In genomic region chr6:100737720-100738119, GRCh38 we compare ENCODE assay signal across 7 cellular contexts.
DNase-seq lines count a peak whose midpoint lies in the region; ATAC-seq and TF ChIP-seq lines count a peak whose summit lies in the region.
"Not testable (repeated sequence)": the region's sequence is repeated elsewhere in the genome, so short reads cannot be mapped to it uniquely, and the experiment has no call there.

No MANE protein-coding gene starts in this region.

- H3K27ac Mint-ChIP-seq in CD4-positive, alpha-beta T cell = peak overlapping the region; percentile 31
- peak overlapping the region; percentile 2 to 48 for H3K27ac Mint-ChIP-seq in T-cell
- H3K27ac Mint-ChIP-seq in T-helper 2 cell treated with Interferon-gamma antibody and Interleukin-4, amounts not matched to agents 5 μg/mL and 100 μg/mL, for 36 hours = peak overlapping the region; percentile 24
- not testable (repeated sequence) for H3K27ac Mint-ChIP-seq in central memory CD8-positive, alpha-beta T cell (ENCODE audit: low read depth); endodermal cell

- H3K4me3 ChIP-seq in DND-41 (ENCODE audit: low read depth in 1 of 2, low read length in 2 of 2); mesendoderm (ENCODE audit: low read length): not testable (repeated sequence)
- peak overlapping the region; percentile 20 for H3K4me3 ChIP-seq in endodermal cell (ENCODE audit: low read length)

- H3K23ac ChIP-seq in mesendoderm (ENCODE audit: low read length) = not testable (repeated sequence)

- intact Hi-C loops in CD4-positive, alpha-beta T cell (cut with DNase I, micrococcal nuclease) = not testable (repeated sequence)

- TF ChIP-seq CTCF in CD4-positive, alpha-beta T cell (IDR thresholded peaks at IDR 0.05); DND-41 (IDR thresholded peaks at IDR 0.05; ENCODE audit: borderline replicate concordance, extremely low read depth, low read length, poor library complexity, severe bottlenecking); endodermal cell (conservative IDR thresholded peaks at IDR 0.05): not testable (repeated sequence)

- H3K4me1 ChIP-seq in DND-41 (ENCODE audit: insufficient read depth, low read length) = peaks cover 24% of the 10 kb centered on the region
- H3K4me1 ChIP-seq in endodermal cell (ENCODE audit: control insufficient read depth, insufficient read depth, low read length); mesendoderm (ENCODE audit: control insufficient read depth, low read depth, low read length): not testable (repeated sequence)

- CTCF ChIA-PET in CD4-positive, alpha-beta T cell (lab: Charles Lee); T-cell (lab: Charles Lee): not testable (repeated sequence)

- not testable (repeated sequence) for H4K5ac ChIP-seq in mesendoderm (ENCODE audit: low read length)

- not testable (repeated sequence) for DNase-seq in CD4-positive, alpha-beta T cell; DND-41; T-cell; T-helper 2 cell treated with Interferon-gamma antibody and Interleukin-4, amounts not matched to agents 5 μg/mL and 100 μg/mL, for 36 hours (ENCODE audit: low spot score); central memory CD8-positive, alpha-beta T cell (ENCODE audit: low spot score in 2 of 2); endodermal cell
- peak; percentile 8 for DNase-seq in mesendoderm

- H2AFZ ChIP-seq in DND-41 (ENCODE audit: low read depth, low read length) = not testable (repeated sequence)

- not testable (repeated sequence) for H3K56ac ChIP-seq in mesendoderm (ENCODE audit: low read length)

- not testable (repeated sequence) for H2BK5ac ChIP-seq in mesendoderm (ENCODE audit: low read length)

- peaks cover 13% of the 10 kb centered on the region for H3K36me3 ChIP-seq in DND-41 (ENCODE audit: insufficient read depth, low read length)
- H3K36me3 ChIP-seq in endodermal cell (ENCODE audit: control insufficient read depth, insufficient read depth, low read length) = peaks cover 18% of the 10 kb centered on the region
- H3K36me3 ChIP-seq in mesendoderm (ENCODE audit: control insufficient read depth, insufficient read depth, low read length) = not testable (repeated sequence)

- not testable (repeated sequence) for H3K9ac ChIP-seq in DND-41 (ENCODE audit: low read depth, low read length); endodermal cell (ENCODE audit: extremely low read depth, low read length, poor library complexity, severe bottlenecking); mesendoderm (ENCODE audit: low read length)

- H3K36me3 Mint-ChIP-seq in CD4-positive, alpha-beta T cell (ENCODE audit: low read depth) = peaks cover 28% of the 10 kb centered on the region
- peaks cover 18% of the 10 kb centered on the region for H3K36me3 Mint-ChIP-seq in T-cell
- peaks cover 40% of the 10 kb centered on the region for H3K36me3 Mint-ChIP-seq in T-helper 2 cell treated with Interferon-gamma antibody and Interleukin-4, amounts not matched to agents 5 μg/mL and 100 μg/mL, for 36 hours (ENCODE audit: low read depth)
- not testable (repeated sequence) for H3K36me3 Mint-ChIP-seq in central memory CD8-positive, alpha-beta T cell (ENCODE audit: insufficient read depth)
- peaks cover 21% of the 10 kb centered on the region for H3K36me3 Mint-ChIP-seq in endodermal cell (ENCODE audit: low read depth)

- H3K27ac ChIP-seq in CD4-positive, alpha-beta T cell (ENCODE audit: low read depth, low read length); DND-41 (ENCODE audit: low read length); endodermal cell (ENCODE audit: low read depth, low read length); mesendoderm (ENCODE audit: low read depth, low read length): not testable (repeated sequence)

- not testable (repeated sequence) for H3K4ac ChIP-seq in mesendoderm (ENCODE audit: low read depth, low read length)

- H3K79me2 ChIP-seq in DND-41 (ENCODE audit: insufficient read depth, low read length); mesendoderm (ENCODE audit: control insufficient read depth, insufficient read depth, low read length): not testable (repeated sequence)

- ATAC-seq in CD4-positive, alpha-beta T cell (ENCODE audit: poor library complexity); T-cell (replicated peaks in 1 of 4): not testable (repeated sequence)
- peak; percentile 67 for ATAC-seq in DND-41 (ENCODE audit: insufficient read depth, low read depth)
- peak; percentile 58 for ATAC-seq in central memory CD8-positive, alpha-beta T cell (replicated peaks; ENCODE audit: extremely low read depth, poor library complexity, severe bottlenecking)

- H3K79me1 ChIP-seq in mesendoderm (ENCODE audit: low read length) = not testable (repeated sequence)

- H3K4me3 Mint-ChIP-seq in CD4-positive, alpha-beta T cell; T-cell; T-helper 2 cell treated with Interferon-gamma antibody and Interleukin-4, amounts not matched to agents 5 μg/mL and 100 μg/mL, for 36 hours; central memory CD8-positive, alpha-beta T cell; endodermal cell: not testable (repeated sequence)

- peaks cover 10% of the 10 kb centered on the region for H3K9me3 Mint-ChIP-seq in CD4-positive, alpha-beta T cell
- peaks cover 2 to 27% (median 9%) of the 10 kb centered on the region in 3 donors for H3K9me3 Mint-ChIP-seq in T-cell
- H3K9me3 Mint-ChIP-seq in T-helper 2 cell treated with Interferon-gamma antibody and Interleukin-4, amounts not matched to agents 5 μg/mL and 100 μg/mL, for 36 hours = peaks cover 39% of the 10 kb centered on the region
- peaks cover 18% of the 10 kb centered on the region for H3K9me3 Mint-ChIP-seq in central memory CD8-positive, alpha-beta T cell
- H3K9me3 Mint-ChIP-seq in endodermal cell = peaks cover 41% of the 10 kb centered on the region

- H3K27me3 Mint-ChIP-seq in CD4-positive, alpha-beta T cell; T-cell; T-helper 2 cell treated with Interferon-gamma antibody and Interleukin-4, amounts not matched to agents 5 μg/mL and 100 μg/mL, for 36 hours (ENCODE audit: low read depth); central memory CD8-positive, alpha-beta T cell; endodermal cell (ENCODE audit: insufficient read depth): not testable (repeated sequence)

- not testable (repeated sequence) for H3K9me3 ChIP-seq in CD4-positive, alpha-beta T cell (ENCODE audit: control insufficient read depth, low read length)
- peaks cover 24% of the 10 kb centered on the region for H3K9me3 ChIP-seq in DND-41 (ENCODE audit: insufficient read depth, low read length, severe bottlenecking)
- H3K9me3 ChIP-seq in endodermal cell (ENCODE audit: control insufficient read depth, low read length) = peaks cover 53% of the 10 kb centered on the region

- H3K4me2 ChIP-seq in DND-41 (ENCODE audit: insufficient read depth, low read length); mesendoderm (ENCODE audit: low read length): not testable (repeated sequence)

- not testable (repeated sequence) for H3K27me3 ChIP-seq in CD4-positive, alpha-beta T cell (ENCODE audit: control insufficient read depth, insufficient read depth, low read length); DND-41 (ENCODE audit: insufficient read depth, low read length, poor library complexity); endodermal cell (ENCODE audit: control insufficient read depth, insufficient read depth, low read length, poor library complexity, severe bottlenecking); mesendoderm (ENCODE audit: insufficient read depth, low read length, poor library complexity)

- not testable (repeated sequence) for H2BK120ac ChIP-seq in mesendoderm (ENCODE audit: low read depth, low read length)

- POLR2A ChIA-PET in CD4-positive, alpha-beta T cell (lab: Charles Lee); T-cell (lab: Charles Lee): not testable (repeated sequence)

- not testable (repeated sequence) for H2BK15ac ChIP-seq in mesendoderm (replicated peaks; ENCODE audit: low read depth)

- H2AK5ac ChIP-seq in mesendoderm (ENCODE audit: low read length) = not testable (repeated sequence)

- H4K8ac ChIP-seq in mesendoderm (ENCODE audit: low read depth, low read length) = not testable (repeated sequence)

- not testable (repeated sequence) for H4K20me1 ChIP-seq in DND-41 (ENCODE audit: insufficient read depth, low read length)

- H3K4me1 Mint-ChIP-seq in CD4-positive, alpha-beta T cell (ENCODE audit: low read depth) = peaks cover 34% of the 10 kb centered on the region
- H3K4me1 Mint-ChIP-seq in T-cell = peaks cover 26 to 38% (median 30%) of the 10 kb centered on the region in 3 donors
- peaks cover 21% of the 10 kb centered on the region for H3K4me1 Mint-ChIP-seq in T-helper 2 cell treated with Interferon-gamma antibody and Interleukin-4, amounts not matched to agents 5 μg/mL and 100 μg/mL, for 36 hours (ENCODE audit: low read depth)
- H3K4me1 Mint-ChIP-seq in central memory CD8-positive, alpha-beta T cell = peaks cover 46% of the 10 kb centered on the region
- H3K4me1 Mint-ChIP-seq in endodermal cell = not testable (repeated sequence)

- H3K18ac ChIP-seq in mesendoderm (ENCODE audit: low read length) = not testable (repeated sequence)
